In the genomic region with DNA sequence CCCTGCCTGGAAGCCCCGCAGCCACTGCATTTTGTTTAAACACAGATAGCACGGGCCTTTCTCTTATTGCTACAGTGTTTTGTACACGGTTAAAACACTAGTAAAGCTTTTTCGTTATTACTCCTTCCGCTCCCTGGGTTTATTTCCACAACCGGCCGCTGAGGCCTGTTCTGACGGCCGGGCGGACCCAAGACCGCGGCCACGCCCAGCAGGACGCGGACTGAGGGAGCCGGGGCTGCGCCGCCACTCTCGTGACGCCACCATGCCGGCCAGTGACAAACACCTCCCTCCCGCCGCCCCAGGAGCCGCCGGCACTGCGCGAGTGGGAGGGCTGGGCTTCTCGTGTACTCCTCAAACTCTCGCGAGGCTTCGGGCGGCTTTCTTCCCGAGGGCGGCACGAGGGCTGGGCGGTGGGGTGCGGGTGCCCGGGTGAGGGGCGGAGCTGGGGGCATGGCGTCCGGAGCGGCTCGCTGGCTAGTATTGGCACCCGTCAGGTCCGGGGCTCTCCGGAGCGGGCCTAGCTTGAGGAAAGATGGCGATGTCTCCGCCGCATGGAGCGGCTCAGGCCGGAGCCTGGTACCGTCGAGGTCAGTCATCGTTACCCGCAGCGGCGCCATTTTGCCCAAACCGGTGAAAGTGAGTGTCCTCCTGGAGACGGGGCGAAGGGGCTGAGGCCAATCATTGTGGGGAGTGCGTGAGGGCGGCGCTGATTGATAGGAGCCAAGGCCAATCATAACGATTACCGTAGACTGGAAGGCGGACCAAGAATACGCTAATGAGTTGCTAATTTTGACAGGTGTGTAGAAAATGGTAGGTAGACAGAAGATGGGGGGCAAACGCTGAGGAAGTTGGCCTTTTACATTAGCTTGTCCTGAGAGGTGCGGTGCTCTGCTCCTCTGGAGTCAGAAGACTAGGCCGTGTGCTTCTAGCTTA, we compare ENCODE assay signal across 8 cellular contexts.
DNase-seq lines count a peak whose midpoint lies in the region; ATAC-seq and TF ChIP-seq lines count a peak whose summit lies in the region.

A gene with protein sequence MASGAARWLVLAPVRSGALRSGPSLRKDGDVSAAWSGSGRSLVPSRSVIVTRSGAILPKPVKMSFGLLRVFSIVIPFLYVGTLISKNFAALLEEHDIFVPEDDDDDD (plus strand): TSS at position 382 of the 933 bp plus-strand sequence. CDS start 69 bp downstream, at position 451.

- H3K4me3 Mint-ChIP-seq in central memory CD8-positive, alpha-beta T cell: peak within 1 kb of the TSS; percentile 96

- peak within 1 kb of the TSS; percentile 79 for H3K4me3 ChIP-seq in AG09309 (ENCODE audit: control insufficient read depth, low read depth, low read length)

- ATAC-seq in GM19025 (IDR thresholded peaks at IDR 0.05; ENCODE audit: low read depth, unreplicated experiment): peak; percentile 85
- ATAC-seq in HG03342 (IDR thresholded peaks at IDR 0.05; ENCODE audit: unreplicated experiment): peak; percentile 78
- ATAC-seq in central memory CD8-positive, alpha-beta T cell (replicated peaks; ENCODE audit: extremely low read depth, poor library complexity, severe bottlenecking): peak; percentile 95

- peak within 1 kb of the TSS; percentile 94 for H3K27ac Mint-ChIP-seq in central memory CD8-positive, alpha-beta T cell (ENCODE audit: low read depth)

- no peaks in the 10 kb centered on the region for H3K27me3 Mint-ChIP-seq in central memory CD8-positive, alpha-beta T cell

- DNase-seq in AG09309 (ENCODE audit: low read depth) (peak; percentile 94), NCI-H446 (lab: John Stamatoyannopoulos, UW) (peak; percentile 96 to 97), iris pigment epithelial cell (ENCODE audit: low read depth) (peak; percentile 98)
- DNase-seq in activated CD4-positive, CD25-positive, alpha-beta regulatory T cell treated with anti-CD3 and anti-CD28 coated beads, Interleukin-2, amount 50 U/mL, for 16 hours (ENCODE audit: low read depth, low spot score): peak; percentile 95
- DNase-seq in central memory CD8-positive, alpha-beta T cell (ENCODE audit: low spot score in 2 of 2): peak; percentile 95 to 96
- DNase-seq in stimulated activated CD4-positive, alpha-beta T cell treated with anti-CD3 and anti-CD28 coated beads, Interleukin-12 subunit alpha, Interleukin-12 subunit beta, amount 100 ng/mL, for 24 hours (ENCODE audit: low read depth in 2 of 2): peak; percentile 95 to 98

- peaks cover 24% of the 10 kb centered on the region for H3K36me3 Mint-ChIP-seq in central memory CD8-positive, alpha-beta T cell (ENCODE audit: insufficient read depth)

- no peaks in the 10 kb centered on the region for H3K9me3 Mint-ChIP-seq in central memory CD8-positive, alpha-beta T cell

- peaks cover 27% of the 10 kb centered on the region for H3K4me1 Mint-ChIP-seq in central memory CD8-positive, alpha-beta T cell

- TF ChIP-seq CTCF in AG09309 (IDR thresholded peaks at IDR 0.05; ENCODE audit: control insufficient read depth, insufficient read depth, low read depth, low read length, missing control alignments): no peak

Comparison
In these comparisons a context has a peak if more than half of its experiments do, and no peak if none do; other contexts are left out.
1. Peak in every context shown above with its lines: DNase-seq, ATAC-seq and H3K4me3 ChIP-seq.